Comparison of ENCODE assay signal across 1 cellular context in the genomic region with DNA sequence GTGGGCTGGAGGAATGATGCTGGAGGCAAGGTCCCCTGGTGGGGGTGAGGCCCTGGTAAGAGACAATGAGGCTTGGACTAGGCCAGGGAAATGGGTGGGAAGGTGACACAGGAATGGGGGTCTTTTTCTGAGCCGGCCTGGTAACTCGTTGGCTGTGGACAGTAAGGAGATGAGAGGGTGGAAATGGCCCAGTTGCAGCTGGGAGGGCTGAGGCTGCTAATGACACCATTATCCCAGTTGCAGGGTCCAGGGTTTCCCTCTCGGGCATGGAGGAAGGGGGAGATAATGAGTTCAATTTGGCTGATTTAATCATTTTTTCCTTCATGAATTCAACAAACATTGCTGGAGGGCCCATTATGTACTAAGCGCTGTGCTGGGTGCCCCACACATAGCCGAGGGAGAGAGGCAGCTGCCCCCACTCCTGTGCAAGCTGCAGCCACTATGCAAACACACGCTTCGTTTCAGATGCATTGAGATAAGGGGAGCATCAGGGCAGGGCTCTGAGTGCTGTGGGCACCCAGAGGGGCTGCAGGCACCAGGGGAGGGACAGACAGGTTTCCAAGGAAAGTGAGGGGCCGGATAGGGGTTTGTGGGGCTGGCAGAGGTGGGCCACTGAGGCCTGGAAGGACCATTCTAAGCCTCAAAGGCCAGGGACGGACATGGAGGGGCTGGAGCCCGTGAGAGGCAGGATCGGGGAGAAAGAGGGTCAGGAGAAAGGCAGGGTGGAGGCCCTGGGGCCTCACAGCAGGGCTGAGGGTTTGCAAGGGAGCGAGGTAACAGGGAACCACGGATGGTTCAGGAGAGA.
TF ChIP-seq lines count a peak whose summit lies in the region.

No MANE protein-coding gene starts in this region.

TF ChIP-seq in WTC11, 78 proteins besides CTCF, POLR2A, EP300 and RAD21 (continued from another document):
- TF ChIP-seq, protein P1, sequence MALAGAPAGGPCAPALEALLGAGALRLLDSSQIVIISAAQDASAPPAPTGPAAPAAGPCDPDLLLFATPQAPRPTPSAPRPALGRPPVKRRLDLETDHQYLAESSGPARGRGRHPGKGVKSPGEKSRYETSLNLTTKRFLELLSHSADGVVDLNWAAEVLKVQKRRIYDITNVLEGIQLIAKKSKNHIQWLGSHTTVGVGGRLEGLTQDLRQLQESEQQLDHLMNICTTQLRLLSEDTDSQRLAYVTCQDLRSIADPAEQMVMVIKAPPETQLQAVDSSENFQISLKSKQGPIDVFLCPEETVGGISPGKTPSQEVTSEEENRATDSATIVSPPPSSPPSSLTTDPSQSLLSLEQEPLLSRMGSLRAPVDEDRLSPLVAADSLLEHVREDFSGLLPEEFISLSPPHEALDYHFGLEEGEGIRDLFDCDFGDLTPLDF (CRISPR knock-in tag; IDR thresholded peaks at IDR 0.05): no peak
- no peak for TF ChIP-seq ZNF671 (CRISPR knock-in tag; IDR thresholded peaks at IDR 0.05)
